8 cellular contexts compared by ENCODE assay signal in genomic region chrX:54933150-54933826, GRCh38. TPM values are rescaled to one million over a fixed set of nuclear protein-coding genes. Genes with fewer than 3 reads are reported as not detected.
"Had no signal": no experiment of that assay in that cellular context is flagged by ENCODE, and none has a peak within 500 bp of the region (broad histone marks: within the 10 kb centered on the region; RNA-seq: fewer than 3 reads in every experiment).

No MANE protein-coding gene starts in this region.

- H2AFZ ChIP-seq: GM23248 had no signal

- DNase-seq: GM23248, GOT3, H7, HCEC 1CT, IMR-90, KG1 had no signal

- ATAC-seq: K562 had no signal

- H3K9ac ChIP-seq: GM23248 had no signal

- H3K27ac ChIP-seq: GM23248 had no signal

RNA-seq across cellular contexts. Expression of gene TRO, which starts 12.7 kb away (rescaled TPM):
- total RNA-seq: HT-29 had no signal
